In the genomic region with DNA sequence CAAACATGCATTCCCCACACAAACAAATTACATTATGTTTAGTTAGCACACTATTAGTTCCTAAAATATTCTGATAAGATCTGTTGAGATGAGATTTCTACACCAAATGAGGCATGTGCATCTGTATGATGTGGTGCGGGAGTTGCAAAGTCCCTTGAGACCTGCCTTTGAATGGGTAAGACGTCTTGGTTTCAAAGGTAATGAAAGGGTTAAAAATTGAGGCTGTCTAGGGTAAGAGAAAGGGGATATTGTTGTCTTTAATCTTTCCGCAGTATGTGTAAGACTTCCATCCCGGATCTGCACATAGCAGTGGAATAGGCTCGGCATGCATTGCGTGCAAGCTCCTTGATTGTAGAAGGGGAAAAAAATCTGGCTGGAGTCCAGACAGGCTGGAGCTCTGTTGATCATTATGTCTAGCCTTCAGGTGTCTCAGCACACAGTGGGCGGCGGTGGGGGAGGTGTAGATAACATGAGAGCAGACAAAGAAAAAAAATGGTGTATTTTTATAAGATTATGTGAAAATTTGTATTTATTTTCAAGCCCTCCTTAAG, we compare ENCODE assay signal across 8 cellular contexts.
DNase-seq lines count a peak whose midpoint lies in the region; ATAC-seq and TF ChIP-seq lines count a peak whose summit lies in the region.

No MANE protein-coding gene starts in this region.

- no peaks in the 10 kb centered on the region for H3K9me3 ChIP-seq in mucosa of rectum (ENCODE audit: control insufficient read depth in 2 of 2, low read length in 2 of 2)

- in situ Hi-C loops in ACHN (cut with HindIII; ENCODE audit: low pct_ligation_motif_present, low pct_unique_long_range_greater_than_20kb, low sequenced_read_pairs), result no loop called here

- H3K9me3 Mint-ChIP-seq in activated CD4-positive, alpha-beta memory T cell treated with anti-CD3 and anti-CD28 coated beads for 36 hours, result peaks cover 1% of the 10 kb centered on the region
- no peaks in the 10 kb centered on the region for H3K9me3 Mint-ChIP-seq in endothelial cell (ENCODE audit: unreplicated experiment)
- peaks cover 1 to 2% of the 10 kb centered on the region in 2 donors for H3K9me3 Mint-ChIP-seq in stimulated activated naive B cell treated with anti-CD40 and anti-IgM and Interleukin-4, amounts not matched to agents 10 μg/mL and 1 μg/mL and 100 μg/mL, for 72 hours

- CTCF ChIA-PET in activated CD4-positive, alpha-beta memory T cell treated with anti-CD3 and anti-CD28 coated beads for 36 hours (lab: Charles Lee), result no interaction called here

- DNase-seq in ACHN, result peak; percentile 99
- peak; percentile 94 for DNase-seq in NCI-H524 treated with DMSO at 0.1 percent for 48 hours (lab: John Stamatoyannopoulos, UW)
- DNase-seq in activated CD4-positive, alpha-beta memory T cell treated with anti-CD3 and anti-CD28 coated beads for 36 hours, result peak; percentile 62
- peak; percentile 49 for DNase-seq in endothelial cell (ENCODE audit: low spot score)
- peak; percentile 57 for DNase-seq in stimulated activated naive B cell treated with anti-CD40 and anti-IgM and Interleukin-4, amounts not matched to agents 10 μg/mL and 1 μg/mL and 100 μg/mL, for 72 hours

- no peaks in the 10 kb centered on the region for H3K27me3 ChIP-seq in mucosa of rectum (ENCODE audit: control insufficient read depth in 2 of 2, insufficient read depth in 2 of 2, low read length in 2 of 2)

- POLR2A ChIA-PET in activated CD4-positive, alpha-beta memory T cell treated with anti-CD3 and anti-CD28 coated beads for 36 hours (lab: Charles Lee), result interaction anchor here (1.0 kb wide), 1 partner anchor 10 kb away, joined by 3 read pairs; no protein-coding TSS in a partner anchor

- H3K4me3 ChIP-seq in mucosa of rectum (ENCODE audit: low read length in 2 of 2), result peak overlapping the region; percentile 58 to 83

- no peaks in the 10 kb centered on the region for H3K27me3 Mint-ChIP-seq in activated CD4-positive, alpha-beta memory T cell treated with anti-CD3 and anti-CD28 coated beads for 36 hours
- no peaks in the 10 kb centered on the region for H3K27me3 Mint-ChIP-seq in endothelial cell (ENCODE audit: unreplicated experiment)
- H3K27me3 Mint-ChIP-seq in stimulated activated naive B cell treated with anti-CD40 and anti-IgM and Interleukin-4, amounts not matched to agents 10 μg/mL and 1 μg/mL and 100 μg/mL, for 72 hours, result no peaks in the 10 kb centered on the region

- H3K27ac ChIP-seq in mucosa of rectum (ENCODE audit: low read depth in 2 of 2, low read length in 2 of 2), result peak overlapping the region; percentile 2 to 42

- no peaks in the 10 kb centered on the region for H3K36me3 ChIP-seq in mucosa of rectum (ENCODE audit: control insufficient read depth in 2 of 2, insufficient read depth in 2 of 2, low read length in 2 of 2)

- H3K4me1 Mint-ChIP-seq in activated CD4-positive, alpha-beta memory T cell treated with anti-CD3 and anti-CD28 coated beads for 36 hours (ENCODE audit: low read depth), result peaks cover 28% of the 10 kb centered on the region
- H3K4me1 Mint-ChIP-seq in endothelial cell (ENCODE audit: unreplicated experiment), result peaks cover 5% of the 10 kb centered on the region
- H3K4me1 Mint-ChIP-seq in stimulated activated naive B cell treated with anti-CD40 and anti-IgM and Interleukin-4, amounts not matched to agents 10 μg/mL and 1 μg/mL and 100 μg/mL, for 72 hours, result peaks cover 3 to 22% of the 10 kb centered on the region in 2 donors

- intact Hi-C loops in activated CD4-positive, alpha-beta memory T cell treated with anti-CD3 and anti-CD28 coated beads for 36 hours (cut with micrococcal nuclease), result loop anchor here (1.0 to 10.0 kb wide), 10 partner anchors 13 to 1158 kb away; partner anchors contain the start of gene DENND1B

- TF ChIP-seq CTCF in endothelial cell (IDR thresholded peaks at IDR 0.05; ENCODE audit: unreplicated experiment), result no peak

- ATAC-seq in GM19025 (IDR thresholded peaks at IDR 0.05; ENCODE audit: low read depth, unreplicated experiment), result peak; percentile 43
- ATAC-seq in HG03432 (IDR thresholded peaks at IDR 0.05; ENCODE audit: unreplicated experiment), result peak; percentile 50
- ATAC-seq in stimulated activated naive B cell treated with anti-CD40 and anti-IgM and Interleukin-4, amounts not matched to agents 10 μg/mL and 1 μg/mL and 100 μg/mL, for 72 hours (replicated peaks), result peak; percentile 52 to 67

- H3K36me3 Mint-ChIP-seq in activated CD4-positive, alpha-beta memory T cell treated with anti-CD3 and anti-CD28 coated beads for 36 hours, result no peaks in the 10 kb centered on the region
- no peaks in the 10 kb centered on the region for H3K36me3 Mint-ChIP-seq in endothelial cell (ENCODE audit: low read depth, unreplicated experiment)
- H3K36me3 Mint-ChIP-seq in stimulated activated naive B cell treated with anti-CD40 and anti-IgM and Interleukin-4, amounts not matched to agents 10 μg/mL and 1 μg/mL and 100 μg/mL, for 72 hours, result peaks cover 0 to 1% of the 10 kb centered on the region in 2 donors

- H3K27ac Mint-ChIP-seq in activated CD4-positive, alpha-beta memory T cell treated with anti-CD3 and anti-CD28 coated beads for 36 hours, result no peak overlapping the region
- no peak overlapping the region for H3K27ac Mint-ChIP-seq in endothelial cell (ENCODE audit: unreplicated experiment)
- no peak overlapping the region for H3K27ac Mint-ChIP-seq in stimulated activated naive B cell treated with anti-CD40 and anti-IgM and Interleukin-4, amounts not matched to agents 10 μg/mL and 1 μg/mL and 100 μg/mL, for 72 hours

- no peak overlapping the region for H3K4me3 Mint-ChIP-seq in activated CD4-positive, alpha-beta memory T cell treated with anti-CD3 and anti-CD28 coated beads for 36 hours
- H3K4me3 Mint-ChIP-seq in endothelial cell (ENCODE audit: unreplicated experiment), result no peak overlapping the region
- H3K4me3 Mint-ChIP-seq in stimulated activated naive B cell treated with anti-CD40 and anti-IgM and Interleukin-4, amounts not matched to agents 10 μg/mL and 1 μg/mL and 100 μg/mL, for 72 hours, result no peak overlapping the region

- peak overlapping the region in 1 of 2 donors; percentile 28 for H3K9ac ChIP-seq in mucosa of rectum (ENCODE audit: low read depth in 1 of 2, low read length in 2 of 2)

- no peaks in the 10 kb centered on the region for H3K4me1 ChIP-seq in mucosa of rectum (ENCODE audit: control insufficient read depth in 2 of 2, insufficient read depth in 2 of 2, low read length in 2 of 2)

Comparison
In these comparisons a context has a peak if more than half of its experiments do, and no peak if none do; other contexts are left out.
1. Peak in every context shown above with its lines: DNase-seq, ATAC-seq, H3K4me3 ChIP-seq and H3K27ac ChIP-seq.
2. DNase-seq: peak in every context shown above with its lines; median percentile 99 in ACHN; 94 in NCI-H524 treated with DMSO at 0.1 percent for 48 hours; 62 in activated CD4-positive, alpha-beta memory T cell treated with anti-CD3 and anti-CD28 coated beads for 36 hours; 57 in stimulated activated naive B cell treated with anti-CD40 and anti-IgM and Interleukin-4, amounts not matched to agents 10 μg/mL and 1 μg/mL and 100 μg/mL, for 72 hours; 49 in endothelial cell.